8 cellular contexts compared by ENCODE assay signal in the genomic region with DNA sequence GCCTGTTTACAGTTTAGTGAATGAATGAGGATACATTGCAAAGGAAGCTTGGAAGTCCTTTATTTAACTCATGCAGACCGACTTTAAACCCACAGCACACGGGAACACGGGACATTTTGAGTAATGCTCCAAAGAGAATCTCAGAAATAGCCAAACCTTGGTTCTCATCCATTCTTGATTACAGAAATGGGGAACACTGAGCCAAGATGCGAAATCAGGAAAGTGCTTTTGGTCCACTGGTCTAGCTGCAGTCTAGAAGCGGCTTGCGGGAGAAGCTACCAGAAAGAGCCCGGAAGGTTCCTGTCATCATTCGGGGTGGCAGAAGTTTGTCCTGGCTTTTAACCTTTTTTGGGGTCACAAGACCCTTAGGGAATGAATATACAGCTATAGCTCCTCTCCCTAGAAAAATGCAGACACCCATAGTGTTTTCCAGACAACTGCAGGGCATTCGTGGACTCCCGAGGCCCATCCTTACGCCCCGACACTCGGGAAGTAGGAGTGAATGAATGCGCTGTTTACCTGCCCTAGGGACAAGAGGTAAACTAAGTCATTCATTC. TPM values are rescaled to one million over a fixed set of nuclear protein-coding genes. Genes with fewer than 3 reads are reported as not detected.
DNase-seq lines count a peak whose midpoint lies in the region; ATAC-seq and TF ChIP-seq lines count a peak whose summit lies in the region.

No MANE protein-coding gene starts in this region.

- H3K4me1 ChIP-seq in esophagus squamous epithelium, result peaks cover 10 to 49% (median 18%) of the 10 kb centered on the region in 3 donors

- H3K27ac Mint-ChIP-seq in progenitor cell of endocrine pancreas, result peak overlapping the region; percentile 43

- no peaks in the 10 kb centered on the region for H3K27me3 Mint-ChIP-seq in progenitor cell of endocrine pancreas

- H3K36me3 Mint-ChIP-seq in progenitor cell of endocrine pancreas (ENCODE audit: insufficient read depth), result no peaks in the 10 kb centered on the region

- peak overlapping the region; percentile 75 for H3K4me3 ChIP-seq in GM12864 (ENCODE audit: low read depth, low read length)
- H3K4me3 ChIP-seq in esophagus squamous epithelium, result peak overlapping the region; percentile 90 to 100 (median 96)

- H3K4me3 Mint-ChIP-seq in progenitor cell of endocrine pancreas (ENCODE audit: low read depth), result peak overlapping the region; percentile 60

- H3K4me1 Mint-ChIP-seq in progenitor cell of endocrine pancreas (ENCODE audit: low read depth), result peaks cover 49% of the 10 kb centered on the region

- H3K36me3 ChIP-seq in esophagus squamous epithelium, result no peaks in the 10 kb centered on the region

- H3K9me3 Mint-ChIP-seq in progenitor cell of endocrine pancreas (ENCODE audit: low read depth), result no peaks in the 10 kb centered on the region

- ATAC-seq in GM21528 (IDR thresholded peaks at IDR 0.05; ENCODE audit: low FRiP score, unreplicated experiment), result no peak

- H3K9me3 ChIP-seq in esophagus squamous epithelium, result no peaks in the 10 kb centered on the region

- H3K27me3 ChIP-seq in esophagus squamous epithelium, result peaks cover 0 to 6% (median 0%) of the 10 kb centered on the region in 4 donors

- TF ChIP-seq POLR2A in esophagus squamous epithelium (IDR thresholded peaks at IDR 0.05), result no peak

- DNase-seq in GM12864 (ENCODE audit: low read depth) (no peak), RPMI8226 (peak; percentile 5), esophagus squamous epithelium (lab: John Stamatoyannopoulos, UW) (no peak), progenitor cell of endocrine pancreas (ENCODE audit: low spot score, unreplicated experiment) (no peak), DMS53 treated with DMSO at 0.1 percent for 48 hours (lab: John Stamatoyannopoulos, UW; ENCODE audit: unreplicated experiment) (no peak)
- no peak for DNase-seq in effector CD8-positive, alpha-beta T cell (lab: John Stamatoyannopoulos, UW)
- no peak for DNase-seq in activated CD4-positive, alpha-beta T cell treated with anti-CD3 and anti-CD28 coated beads for 4 hours

- H3K27ac ChIP-seq in esophagus squamous epithelium, result peak overlapping the region; percentile 91 to 96 (median 94)

- WGBS in esophagus squamous epithelium, 2 donors, result 39 to 51% methylated on average over 11 to 14 of the region's 14 CpGs

- intact Hi-C loops in esophagus squamous epithelium (cut with DNase I), result no loop called here

- TF ChIP-seq CTCF in GM12864 (IDR thresholded peaks at IDR 0.05; ENCODE audit: low read depth, low read length, missing control alignments) (no peak), esophagus squamous epithelium (IDR thresholded peaks at IDR 0.05) (no peak), progenitor cell of endocrine pancreas (IDR thresholded peaks at IDR 0.05; ENCODE audit: unreplicated experiment) (no peak)

RNA-seq across cellular contexts. Expression of gene TMEM181, which starts 0.5 kb away (rescaled TPM):
- total RNA-seq in esophagus squamous epithelium, result 10 to 100 TPM; 10.5 to 22.1 (median 16.8) TPM
- 33.9 and 35.6 TPM in 2 replicates for total RNA-seq in progenitor cell of endocrine pancreas
